Comparison of ENCODE assay signal across 9 cellular contexts in the genomic region with DNA sequence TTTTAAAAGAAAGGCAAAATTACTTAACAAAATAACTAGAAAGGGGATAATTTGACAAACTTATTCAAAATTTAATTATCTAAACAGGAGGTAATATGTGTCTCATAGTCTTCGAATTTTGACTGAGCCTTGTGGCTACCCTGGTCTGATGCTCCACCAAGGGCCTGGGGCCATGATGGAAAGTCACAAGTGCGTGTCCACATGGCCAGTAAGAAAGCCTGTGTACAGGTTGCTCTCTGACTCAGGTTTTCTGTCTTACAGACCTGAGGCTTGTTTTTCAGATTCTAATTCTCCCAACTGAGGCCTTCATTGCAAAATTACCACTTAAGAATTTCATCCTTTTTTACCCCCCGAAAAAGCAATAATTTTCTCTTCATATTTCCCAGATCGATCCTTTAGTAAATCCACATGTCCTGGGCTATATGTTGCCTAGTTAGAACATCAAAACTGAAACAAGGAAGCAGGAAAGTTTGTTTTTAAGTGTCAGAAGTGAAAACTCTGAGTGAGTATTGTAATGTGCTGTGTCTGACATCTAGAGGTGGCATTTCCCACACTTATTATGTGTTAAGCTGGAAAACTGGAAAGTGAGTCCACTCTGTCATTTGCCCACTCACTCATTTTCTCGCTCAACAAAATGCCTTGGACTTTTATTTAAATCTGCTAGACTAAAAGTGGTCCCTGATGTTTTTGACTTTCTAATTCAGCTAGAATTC. TPM values are rescaled to one million over a fixed set of nuclear protein-coding genes. Genes with fewer than 3 reads are reported as not detected.
DNase-seq lines count a peak whose midpoint lies in the region; ATAC-seq and TF ChIP-seq lines count a peak whose summit lies in the region.
"Had no signal": no experiment of that assay in that cellular context is flagged by ENCODE, and none has a peak within 500 bp of the region (broad histone marks: within the 10 kb centered on the region; RNA-seq: fewer than 3 reads in every experiment).

No MANE protein-coding gene starts in this region.

- H3K27me3 ChIP-seq in SK-N-SH (ENCODE audit: insufficient read depth) (peaks cover 51% of the 10 kb centered on the region; the same call in 1 of the 2 replicates), lower lobe of right lung (ENCODE audit: low read depth) (no peaks in the 10 kb centered on the region), ascending aorta (no peaks in the 10 kb centered on the region)

- TF ChIP-seq RAD21 in SK-N-SH (IDR thresholded peaks at IDR 0.05; ENCODE audit: low read length): peak; percentile 32

- H3K9ac ChIP-seq in SK-N-SH: no peak overlapping the region

- CTCF ChIA-PET in SK-N-SH (lab: Yijun Ruan, JAX): interaction anchor here (0.8 to 1.4 kb wide), 2 partner anchors 21 to 60 kb away, joined by 3 to 4 read pairs; no protein-coding TSS in a partner anchor

- H2AFZ ChIP-seq in SK-N-SH (ENCODE audit: low read depth): no peak overlapping the region

- H3K36me3 ChIP-seq in SK-N-SH (replicated peaks in 1 of 2; ENCODE audit: control insufficient read depth in 1 of 2, insufficient read depth in 2 of 2, low read length in 1 of 2): no peaks in the 10 kb centered on the region
- no peaks in the 10 kb centered on the region for H3K36me3 ChIP-seq in lower lobe of right lung
- H3K36me3 ChIP-seq in ascending aorta: no peaks in the 10 kb centered on the region

- no peak overlapping the region for H3K4me2 ChIP-seq in SK-N-SH

- H3K4me1 ChIP-seq in SK-N-SH (ENCODE audit: control insufficient read depth in 1 of 2, insufficient read depth in 2 of 2, low read depth in 1 of 2, low read length in 1 of 2): no peaks in the 10 kb centered on the region
- H3K4me1 ChIP-seq in lower lobe of right lung: no peaks in the 10 kb centered on the region
- H3K4me1 ChIP-seq in ascending aorta: no peaks in the 10 kb centered on the region

- peak; percentile 48 for ATAC-seq in GM21390 (IDR thresholded peaks at IDR 0.05; ENCODE audit: unreplicated experiment)
- ATAC-seq in lower lobe of right lung: peak; percentile 74 to 86

- no peaks in the 10 kb centered on the region for H3K79me2 ChIP-seq in SK-N-SH (ENCODE audit: insufficient read depth)

- no peak for TF ChIP-seq EP300 in SK-N-SH (IDR thresholded peaks at IDR 0.05; ENCODE audit: borderline replicate concordance in 1 of 2, low read depth in 1 of 2, low read length in 1 of 2)

- H3K4me3 ChIP-seq in SK-N-SH (ENCODE audit: low read depth in 2 of 2, low read length in 1 of 2) (no peak overlapping the region), lower lobe of right lung (no peak overlapping the region), ascending aorta (no peak overlapping the region)

- H3K27ac ChIP-seq in SK-N-SH (ENCODE audit: low read depth in 2 of 2, low read length in 1 of 2) (no peak overlapping the region), lower lobe of right lung (peak overlapping the region; percentile 27), ascending aorta (no peak overlapping the region)

- H4K20me1 ChIP-seq in SK-N-SH (ENCODE audit: insufficient read depth): no peaks in the 10 kb centered on the region

- no peaks in the 10 kb centered on the region for H3K9me2 ChIP-seq in SK-N-SH

- no peaks in the 10 kb centered on the region for H3F3A ChIP-seq in SK-N-SH (replicated peaks; ENCODE audit: insufficient read depth)

- TF ChIP-seq CTCF in SK-N-SH (IDR thresholded peaks at IDR 0.05) (0 out of 2 replicates have a peak, but pooled peaks have one; percentile 7), lower lobe of right lung (IDR thresholded peaks at IDR 0.05) (peak; percentile 33), ascending aorta (IDR thresholded peaks at IDR 0.05) (peak in 1 of 3 experiments; percentile 29)

- WGBS in SK-N-SH (ENCODE audit: low lambda C conversion rate): 25% methylated on average over 5 of the region's 5 CpGs

- intact Hi-C loops in lower lobe of right lung (cut with DNase I): no loop called here
- intact Hi-C loops in ascending aorta (cut with DNase I): no loop called here

- H3K9me3 ChIP-seq in SK-N-SH: no peaks in the 10 kb centered on the region
- H3K9me3 ChIP-seq in lower lobe of right lung: no peaks in the 10 kb centered on the region
- no peaks in the 10 kb centered on the region for H3K9me3 ChIP-seq in ascending aorta

- DNase-seq in DMS53 treated with DMSO at 0.1 percent for 48 hours (lab: John Stamatoyannopoulos, UW; ENCODE audit: unreplicated experiment): peak; percentile 7
- DNase-seq in SK-N-SH: no peak
- DNase-seq in lower lobe of right lung: no peak
- DNase-seq in DMS114 treated with DMSO at 0.1 percent for 48 hours (lab: John Stamatoyannopoulos, UW; ENCODE audit: unreplicated experiment): no peak
- DNase-seq in NCI-H2171 (lab: John Stamatoyannopoulos, UW): no peak
- no peak for DNase-seq in ascending aorta (ENCODE audit: low spot score in 2 of 2)
- no peak for DNase-seq in hippocampal formation (lab: John Stamatoyannopoulos, UW)
- DNase-seq: NCI-H1694 treated with DMSO at 0.1 percent for 48 hours had no signal

- POLR2A ChIA-PET in SK-N-SH (lab: Yijun Ruan, JAX): no interaction called here

TF ChIP-seq in SK-N-SH, 30 proteins besides CTCF, POLR2A, EP300 and RAD21:
- TF ChIP-seq CHD2 (IDR thresholded peaks at IDR 0.05; ENCODE audit: low read length, partially characterized antibody): no peak
- TF ChIP-seq USF2 (IDR thresholded peaks at IDR 0.05; ENCODE audit: borderline replicate concordance, low read depth, low read length): no peak
- TF ChIP-seq EZH2phosphoT487 (IDR thresholded peaks at IDR 0.05; ENCODE audit: borderline replicate concordance, low read depth): no peak
- TF ChIP-seq, protein P1, sequence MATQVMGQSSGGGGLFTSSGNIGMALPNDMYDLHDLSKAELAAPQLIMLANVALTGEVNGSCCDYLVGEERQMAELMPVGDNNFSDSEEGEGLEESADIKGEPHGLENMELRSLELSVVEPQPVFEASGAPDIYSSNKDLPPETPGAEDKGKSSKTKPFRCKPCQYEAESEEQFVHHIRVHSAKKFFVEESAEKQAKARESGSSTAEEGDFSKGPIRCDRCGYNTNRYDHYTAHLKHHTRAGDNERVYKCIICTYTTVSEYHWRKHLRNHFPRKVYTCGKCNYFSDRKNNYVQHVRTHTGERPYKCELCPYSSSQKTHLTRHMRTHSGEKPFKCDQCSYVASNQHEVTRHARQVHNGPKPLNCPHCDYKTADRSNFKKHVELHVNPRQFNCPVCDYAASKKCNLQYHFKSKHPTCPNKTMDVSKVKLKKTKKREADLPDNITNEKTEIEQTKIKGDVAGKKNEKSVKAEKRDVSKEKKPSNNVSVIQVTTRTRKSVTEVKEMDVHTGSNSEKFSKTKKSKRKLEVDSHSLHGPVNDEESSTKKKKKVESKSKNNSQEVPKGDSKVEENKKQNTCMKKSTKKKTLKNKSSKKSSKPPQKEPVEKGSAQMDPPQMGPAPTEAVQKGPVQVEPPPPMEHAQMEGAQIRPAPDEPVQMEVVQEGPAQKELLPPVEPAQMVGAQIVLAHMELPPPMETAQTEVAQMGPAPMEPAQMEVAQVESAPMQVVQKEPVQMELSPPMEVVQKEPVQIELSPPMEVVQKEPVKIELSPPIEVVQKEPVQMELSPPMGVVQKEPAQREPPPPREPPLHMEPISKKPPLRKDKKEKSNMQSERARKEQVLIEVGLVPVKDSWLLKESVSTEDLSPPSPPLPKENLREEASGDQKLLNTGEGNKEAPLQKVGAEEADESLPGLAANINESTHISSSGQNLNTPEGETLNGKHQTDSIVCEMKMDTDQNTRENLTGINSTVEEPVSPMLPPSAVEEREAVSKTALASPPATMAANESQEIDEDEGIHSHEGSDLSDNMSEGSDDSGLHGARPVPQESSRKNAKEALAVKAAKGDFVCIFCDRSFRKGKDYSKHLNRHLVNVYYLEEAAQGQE (IDR thresholded peaks at IDR 0.05; ENCODE audit: low read depth, low read length): no peak
- no peak for TF ChIP-seq GATA2 (CRISPR knock-in tag; IDR thresholded peaks at IDR 0.05)
- TF ChIP-seq MXI1 (IDR thresholded peaks at IDR 0.05; ENCODE audit: low read depth, low read length): no peak
- no peak for TF ChIP-seq GABPA (IDR thresholded peaks at IDR 0.05; ENCODE audit: low read depth)
- TF ChIP-seq TAF1 (IDR thresholded peaks at IDR 0.05; ENCODE audit: borderline replicate concordance, low read depth, low read length): no peak
- TF ChIP-seq SIN3A (IDR thresholded peaks at IDR 0.05; ENCODE audit: borderline replicate concordance, low read depth, low read length): no peak
- TF ChIP-seq RFX5 (IDR thresholded peaks at IDR 0.05; ENCODE audit: low read length): no peak

RNA-seq across cellular contexts. Expression of gene CYP3A43, which starts 10.0 kb away (rescaled TPM):
- polyA plus RNA-seq in SK-N-SH (2012; rRNA removed): not detected in 2 replicates
- polyA plus RNA-seq in SK-N-SH (2012; cell fraction: cytosol; rRNA removed): not detected in 2 replicates
- polyA plus RNA-seq in SK-N-SH (2012; cell fraction: nucleus; rRNA removed): not detected in 2 replicates
- total RNA-seq in lower lobe of right lung (not detected), ascending aorta (not detected)

RNA-seq across cellular contexts. Expression of gene OR2AE1, which starts 39.0 kb away (rescaled TPM):
- polyA plus RNA-seq in SK-N-SH (2012; rRNA removed): not detected in 2 replicates
- polyA plus RNA-seq in SK-N-SH (2012; cell fraction: cytosol; rRNA removed): not detected in 2 replicates
- not detected in 2 replicates for polyA plus RNA-seq in SK-N-SH (2012; cell fraction: nucleus; rRNA removed)
- 0.71 TPM for total RNA-seq in lower lobe of right lung
- total RNA-seq in ascending aorta: not detected

RNA-seq across cellular contexts. Expression of gene CYP3A4, which starts 53.8 kb away (rescaled TPM):
- not detected in 2 replicates for polyA plus RNA-seq in SK-N-SH (2012; rRNA removed)
- not detected in 2 replicates for polyA plus RNA-seq in SK-N-SH (2012; cell fraction: cytosol; rRNA removed)
- not detected in 2 replicates for polyA plus RNA-seq in SK-N-SH (2012; cell fraction: nucleus; rRNA removed)
- total RNA-seq in lower lobe of right lung: not detected
- not detected for total RNA-seq in ascending aorta
